8 cellular contexts compared by ENCODE assay signal in the genomic region with DNA sequence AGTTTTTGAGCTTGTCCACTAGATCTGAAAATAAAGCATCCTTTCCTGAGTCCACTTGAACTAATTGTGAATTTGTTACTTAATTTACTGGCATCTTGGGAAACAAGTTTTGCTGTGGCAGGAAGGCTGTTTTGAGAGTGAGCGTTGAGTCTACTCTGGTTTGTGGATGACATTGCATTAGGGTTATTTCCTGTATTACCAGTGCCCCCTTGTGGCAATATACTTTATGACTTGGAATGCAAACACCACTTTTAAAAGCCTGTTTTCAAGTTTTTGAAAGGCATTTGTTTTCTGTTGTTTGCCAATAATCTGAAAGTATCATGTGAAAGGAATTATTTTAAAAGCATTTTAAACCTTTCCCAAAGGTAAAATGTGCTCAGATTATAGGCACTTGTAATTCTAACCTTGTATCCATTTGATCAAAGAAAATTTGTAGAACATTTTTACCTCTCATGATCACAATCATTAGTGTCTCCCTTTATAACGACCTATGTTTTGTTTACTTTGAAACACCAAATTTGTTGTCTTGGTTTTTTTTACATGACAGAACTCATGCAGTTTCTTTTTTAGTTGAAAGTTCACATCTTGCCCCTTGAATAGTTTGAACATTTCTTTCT. TPM values are rescaled to one million over a fixed set of nuclear protein-coding genes. Genes with fewer than 3 reads are reported as not detected.
DNase-seq lines count a peak whose midpoint lies in the region; ATAC-seq, FAIRE-seq and TF ChIP-seq lines count a peak whose summit lies in the region.

No MANE protein-coding gene starts in this region.

- H3K4me1 ChIP-seq in hepatocyte (ENCODE audit: insufficient read depth) (no peaks in the 10 kb centered on the region), small intestine (ENCODE audit: control insufficient read depth in 2 of 2, insufficient read depth in 1 of 2, low read depth in 1 of 2, low read length in 1 of 2) (peaks cover 0 to 1% of the 10 kb centered on the region in 2 donors)

- H3K36me3 ChIP-seq in hepatocyte (replicated peaks; ENCODE audit: insufficient read depth, low read depth) (no peaks in the 10 kb centered on the region), small intestine (ENCODE audit: control insufficient read depth in 2 of 2, insufficient read depth in 2 of 2, low read length in 2 of 2) (peaks cover 0 to 5% of the 10 kb centered on the region in 2 donors)

- H3K27me3 ChIP-seq in hepatocyte (no peaks in the 10 kb centered on the region), small intestine (ENCODE audit: control insufficient read depth in 2 of 2, insufficient read depth in 2 of 2, low read length in 2 of 2) (no peaks in the 10 kb centered on the region)

- H3K9me3 ChIP-seq in hepatocyte (ENCODE audit: low read depth) (no peaks in the 10 kb centered on the region), small intestine (ENCODE audit: control insufficient read depth, low read depth) (no peaks in the 10 kb centered on the region)

- no peak overlapping the region for H2AFZ ChIP-seq in hepatocyte

- H4K20me1 ChIP-seq in hepatocyte (ENCODE audit: insufficient read depth, poor library complexity, severe bottlenecking) = no peaks in the 10 kb centered on the region

- in situ Hi-C loops in astrocyte of the cerebellum (cut with HindIII; ENCODE audit: low sequenced_read_pairs) = no loop called here

- WGBS in hepatocyte (ENCODE audit: low lambda C conversion rate, missing lambda C conversion rate) = 30% methylated on average over 2 of the region's 2 CpGs
- WGBS in small intestine, 3 donors = 11 to 24% (median 21%) methylated on average over 2 of the region's 2 CpGs

- DNase-seq in NCI-H2171 treated with DMSO at 0.1 percent for 48 hours (lab: John Stamatoyannopoulos, UW) (peak; percentile 17), NCI-H2171 (lab: John Stamatoyannopoulos, UW) (no peak), NCI-H510A treated with DMSO at 0.1 percent for 48 hours (lab: John Stamatoyannopoulos, UW) (peak; percentile 34), astrocyte of the cerebellum (ENCODE audit: low read depth) (peak; percentile 65), hepatocyte (ENCODE audit: low spot score) (peak; percentile 84), small intestine (peak; percentile 76)

- H3K79me2 ChIP-seq in hepatocyte = no peaks in the 10 kb centered on the region

- FAIRE-seq in small intestine (lab: Jason Lieb, UNC) = peak; percentile 94

- no peak overlapping the region for H3K4me2 ChIP-seq in hepatocyte

- H3K4me3 ChIP-seq in astrocyte of the cerebellum (ENCODE audit: low read depth, low read length) (no peak overlapping the region), hepatocyte (no peak overlapping the region), small intestine (ENCODE audit: low read depth in 1 of 2, low read length in 2 of 2) (no peak overlapping the region)

- TF ChIP-seq CTCF in astrocyte of the cerebellum (IDR thresholded peaks at IDR 0.05; ENCODE audit: low read depth, low read length, missing control alignments) (peak; percentile 54), hepatocyte (IDR thresholded peaks at IDR 0.05; ENCODE audit: poor library complexity) (peak; percentile 81)

- H3K27ac ChIP-seq in hepatocyte (no peak overlapping the region), small intestine (ENCODE audit: low read depth in 1 of 2, low read length in 1 of 2) (no peak overlapping the region)

- ATAC-seq in GM18909 (IDR thresholded peaks at IDR 0.05; ENCODE audit: poor library complexity, unreplicated experiment) (peak; percentile 93), HG03103 (IDR thresholded peaks at IDR 0.05; ENCODE audit: low read depth, unreplicated experiment) (peak; percentile 96)

- no peaks in the 10 kb centered on the region for H3K9me2 ChIP-seq in hepatocyte (replicated peaks; ENCODE audit: insufficient read depth)

RNA-seq across cellular contexts. Expression of a gene that starts 18.0 kb away (rescaled TPM):
- total RNA-seq in hepatocyte = 9.7 and 11.3 TPM in 2 replicates
- 5.8 and 6.7 TPM in 2 replicates for polyA plus RNA-seq in hepatocyte
- polyA plus RNA-seq in small intestine = 1 to 10 TPM in 1 of 3 donors, under 1 TPM in 2; 0.45 to 3.0 (median 0.54) TPM
